29 cellular contexts compared by ENCODE assay signal in the genomic region with DNA sequence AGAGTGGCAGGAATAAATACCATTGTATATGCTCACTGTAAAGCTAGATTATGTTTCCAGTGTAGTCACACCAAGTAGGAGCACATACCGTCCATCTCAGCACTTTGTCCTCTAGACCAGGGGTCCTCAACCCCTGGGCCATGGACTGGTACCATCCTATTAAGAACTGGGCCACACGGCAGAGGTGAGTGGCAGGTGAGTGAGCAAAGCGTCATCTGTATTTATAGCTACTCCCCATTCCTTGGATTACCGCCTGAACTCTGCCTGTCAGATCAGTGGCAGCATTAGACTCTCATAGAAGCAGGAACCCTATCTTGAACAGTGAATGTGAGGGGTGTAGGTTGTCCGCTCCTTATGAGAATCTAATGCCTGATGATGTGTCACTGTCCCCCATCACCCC.
"Had no signal": no experiment of that assay in that cellular context is flagged by ENCODE, and none has a peak within 500 bp of the region (broad histone marks: within the 10 kb centered on the region; RNA-seq: fewer than 3 reads in every experiment).

No MANE protein-coding gene starts in this region.

- H3K4me3 ChIP-seq: hepatocyte, lung, neural progenitor cell, right lobe of liver, smooth muscle cell, tibial nerve, upper lobe of left lung had no signal

- H3K36me3 Mint-ChIP-seq: mesothelial cell of epicardium; naive B cell; natural killer cell; neural progenitor cell; stimulated activated memory B cell treated with anti-CD40 and anti-IgM and Interleukin-4, amounts not matched to agents 10 μg/mL and 1 μg/mL and 100 μg/mL, for 72 hours had no signal

- H3K4me3 Mint-ChIP-seq: mesothelial cell of epicardium; naive B cell; natural killer cell; nephron progenitor cell; neural progenitor cell; stimulated activated memory B cell treated with anti-CD40 and anti-IgM and Interleukin-4, amounts not matched to agents 10 μg/mL and 1 μg/mL and 100 μg/mL, for 72 hours; stimulated activated naive CD8-positive, alpha-beta T cell treated with anti-CD3 and anti-CD28 coated beads, Interleukin-15, amount 100 ng/mL, for 72 hours had no signal

- H3K9me3 ChIP-seq: neutrophil, right lobe of liver, tibial nerve, upper lobe of left lung had no signal

- H3K27me3 Mint-ChIP-seq: naive B cell; stimulated activated memory B cell treated with anti-CD40 and anti-IgM and Interleukin-4, amounts not matched to agents 10 μg/mL and 1 μg/mL and 100 μg/mL, for 72 hours; stimulated activated naive CD8-positive, alpha-beta T cell treated with anti-CD3 and anti-CD28 coated beads, Interleukin-15, amount 100 ng/mL, for 72 hours had no signal

- H3K27ac ChIP-seq: hepatocyte, neural progenitor cell, neutrophil, parathyroid adenoma, right lobe of liver, tibial nerve, upper lobe of left lung had no signal

- FAIRE-seq: keratinocyte had no signal

- DNase-seq: head of caudate nucleus; kidney glomerular epithelial cell; left cardiac atrium; mesendoderm; naive B cell; natural killer cell; nephron progenitor cell; occipital lobe; retina; right lobe of liver; stimulated activated CD4-positive, alpha-beta T cell treated with anti-CD3 and anti-CD28 coated beads, Interleukin-1b, Interleukin-23, amount 100 ng/mL, for 48 hours; stimulated activated CD4-positive, alpha-beta T cell treated with anti-CD3 and anti-CD28 coated beads, Interleukin-2, amount 100 ng/mL, for 48 hours; stimulated activated CD4-positive, alpha-beta T cell treated with anti-CD3 and anti-CD28 coated beads, Interleukin-4, amount 100 ng/mL, for 4 hours; stimulated activated CD8-positive, alpha-beta memory T cell treated with anti-CD3 and anti-CD28 coated beads, Interleukin-4, amount 100 ng/mL, for 48 hours; stimulated activated naive CD4-positive, alpha-beta T cell treated with Interleukin-2 at 50 U/mL for 16 hours; stimulated activated naive CD8-positive, alpha-beta T cell treated with anti-CD3 and anti-CD28 coated beads, Interleukin-15, amount 100 ng/mL, for 72 hours; substantia nigra; upper lobe of left lung had no signal

- H3K9me3 Mint-ChIP-seq: nephron progenitor cell; neural progenitor cell; stimulated activated memory B cell treated with anti-CD40 and anti-IgM and Interleukin-4, amounts not matched to agents 10 μg/mL and 1 μg/mL and 100 μg/mL, for 72 hours had no signal

- H3K36me3 ChIP-seq: neural progenitor cell, neutrophil, right lobe of liver, tibial nerve, upper lobe of left lung had no signal

- H3K27ac Mint-ChIP-seq: mesothelial cell of epicardium; naive B cell; natural killer cell; nephron progenitor cell; neural progenitor cell; stimulated activated memory B cell treated with anti-CD40 and anti-IgM and Interleukin-4, amounts not matched to agents 10 μg/mL and 1 μg/mL and 100 μg/mL, for 72 hours; stimulated activated naive CD8-positive, alpha-beta T cell treated with anti-CD3 and anti-CD28 coated beads, Interleukin-15, amount 100 ng/mL, for 72 hours had no signal

- H3K4me1 Mint-ChIP-seq: naive B cell; natural killer cell; stimulated activated memory B cell treated with anti-CD40 and anti-IgM and Interleukin-4, amounts not matched to agents 10 μg/mL and 1 μg/mL and 100 μg/mL, for 72 hours; stimulated activated naive CD8-positive, alpha-beta T cell treated with anti-CD3 and anti-CD28 coated beads, Interleukin-15, amount 100 ng/mL, for 72 hours had no signal

- H3K27me3 ChIP-seq: hepatocyte, neural progenitor cell, neutrophil, right lobe of liver, tibial nerve, upper lobe of left lung had no signal

- ATAC-seq: left lobe of liver; natural killer cell; right lobe of liver; stimulated activated memory B cell treated with anti-CD40 and anti-IgM and Interleukin-4, amounts not matched to agents 10 μg/mL and 1 μg/mL and 100 μg/mL, for 72 hours; stimulated activated naive CD8-positive, alpha-beta T cell treated with anti-CD3 and anti-CD28 coated beads, Interleukin-15, amount 100 ng/mL, for 72 hours had no signal

- H3K4me1 ChIP-seq: neural progenitor cell, parathyroid adenoma, right lobe of liver, tibial nerve, upper lobe of left lung had no signal
